ENCODE assay signal across 13 cellular contexts in genomic region chr2:32632089-32632488, GRCh38. TPM values are rescaled to one million over a fixed set of nuclear protein-coding genes. Genes with fewer than 3 reads are reported as not detected.
A peak's percentile ranks its signal among the peaks of the same experiment; 100 is the strongest.
DNase-seq lines count a peak whose midpoint lies in the region.
"Had no signal": no experiment of that assay in that cellular context is flagged by ENCODE, and none has a peak within 500 bp of the region (broad histone marks: within the 10 kb centered on the region; RNA-seq: fewer than 3 reads in every experiment).

No MANE protein-coding gene starts in this region.

- H3K9ac ChIP-seq in adipocyte (ENCODE audit: low read length) (no peak overlapping the region), mesenchymal stem cell (ENCODE audit: low read length) (peak overlapping the region; percentile 1)

- H3K27ac Mint-ChIP-seq in CD4-positive, alpha-beta memory T cell: peak overlapping the region in 2 of 7 donors; percentile 51 to 60
- H3K27ac Mint-ChIP-seq: stimulated activated effector memory CD8-positive, alpha-beta T cell treated with anti-CD3 and anti-CD28 coated beads, Interleukin-12 subunit alpha, Interleukin-12 subunit beta, amount 100 ng/mL, for 72 hours had no signal

- H2AFZ ChIP-seq in mesenchymal stem cell (ENCODE audit: low read depth, low read length): no peak overlapping the region

- H3K18ac ChIP-seq in mesenchymal stem cell (ENCODE audit: low read depth in 1 of 2, low read length in 2 of 2): no peak overlapping the region

- no peak overlapping the region for H2BK15ac ChIP-seq in mesenchymal stem cell (ENCODE audit: low read depth, poor library complexity, severe bottlenecking)

- peaks cover 0 to 5% (median 0%) of the 10 kb centered on the region in 8 donors for H3K9me3 Mint-ChIP-seq in CD4-positive, alpha-beta memory T cell
- H3K9me3 Mint-ChIP-seq: stimulated activated effector memory CD8-positive, alpha-beta T cell treated with anti-CD3 and anti-CD28 coated beads, Interleukin-12 subunit alpha, Interleukin-12 subunit beta, amount 100 ng/mL, for 72 hours had no signal

- no peak overlapping the region for H4K8ac ChIP-seq in mesenchymal stem cell (ENCODE audit: low read length)

- H3K4me1 ChIP-seq in adipocyte (ENCODE audit: control insufficient read depth, insufficient read depth, low read length) (peaks cover 2% of the 10 kb centered on the region), mesenchymal stem cell (ENCODE audit: control insufficient read depth, insufficient read depth, low read depth, low read length) (peaks cover 11% of the 10 kb centered on the region)
- H3K4me1 ChIP-seq in CD4-positive, alpha-beta memory T cell (ENCODE audit: insufficient read depth, low read length): peaks cover 11% of the 10 kb centered on the region

- H3K14ac ChIP-seq in mesenchymal stem cell (ENCODE audit: low read length in 2 of 2): no peak overlapping the region

- H3K4me3 ChIP-seq in adipocyte (ENCODE audit: low read length) (no peak overlapping the region), mesenchymal stem cell (ENCODE audit: insufficient read depth in 1 of 2, low read depth in 1 of 2, low read length in 2 of 2) (no peak overlapping the region)
- no peak overlapping the region for H3K4me3 ChIP-seq in CD4-positive, alpha-beta memory T cell (ENCODE audit: low read length in 2 of 2)
- H3K4me3 ChIP-seq: right atrium auricular region had no signal

- peaks cover 40% of the 10 kb centered on the region for H3K36me3 ChIP-seq in adipocyte (ENCODE audit: control insufficient read depth, insufficient read depth, low read length, severe bottlenecking)
- H3K36me3 ChIP-seq in mesenchymal stem cell (ENCODE audit: control insufficient read depth in 1 of 2, insufficient read depth in 2 of 2, low read depth in 1 of 2, low read length in 2 of 2): peaks cover 2 to 58% of the 10 kb centered on the region in 2 experiments
- H3K36me3 ChIP-seq in CD4-positive, alpha-beta memory T cell (ENCODE audit: insufficient read depth, low read length): peaks cover 17% of the 10 kb centered on the region

- peaks cover 22 to 49% of the 10 kb centered on the region in 2 donors for H3K36me3 Mint-ChIP-seq in CD4-positive, alpha-beta memory T cell

- no peak overlapping the region for H2BK5ac ChIP-seq in mesenchymal stem cell (ENCODE audit: low read depth, low read length, poor library complexity, severe bottlenecking)

- no peak overlapping the region for H3K23ac ChIP-seq in mesenchymal stem cell (ENCODE audit: low read length in 2 of 2)

- CTCF ChIA-PET in CD4-positive, alpha-beta memory T cell (lab: Charles Lee; ENCODE audit: partially characterized antibody): no interaction called here

- H3K27me3 Mint-ChIP-seq in CD4-positive, alpha-beta memory T cell: no peaks in the 10 kb centered on the region

- no peak overlapping the region for H3K4me2 ChIP-seq in mesenchymal stem cell (ENCODE audit: low read length, poor library complexity, severe bottlenecking)

- H3K79me1 ChIP-seq in mesenchymal stem cell (replicated peaks; ENCODE audit: low read length, poor library complexity, severe bottlenecking): peaks cover 11% of the 10 kb centered on the region

- H3K9me3 ChIP-seq in adipocyte (ENCODE audit: control insufficient read depth, low read length): no peaks in the 10 kb centered on the region
- no peaks in the 10 kb centered on the region for H3K9me3 ChIP-seq in mesenchymal stem cell (ENCODE audit: control insufficient read depth, low read length)
- H3K9me3 ChIP-seq in CD4-positive, alpha-beta memory T cell (ENCODE audit: control insufficient read depth in 1 of 2, low read length in 2 of 2): no peaks in the 10 kb centered on the region
- H3K9me3 ChIP-seq: right atrium auricular region had no signal

- no peak overlapping the region for H4K91ac ChIP-seq in mesenchymal stem cell (ENCODE audit: low read length)

- 81% methylated on average over 4 of the region's 5 CpGs for WGBS in mesenchymal stem cell

- no peak overlapping the region for H3K4ac ChIP-seq in mesenchymal stem cell (ENCODE audit: low read depth in 1 of 2, low read length in 2 of 2)

- POLR2A ChIA-PET in CD4-positive, alpha-beta memory T cell (lab: Charles Lee; ENCODE audit: partially characterized antibody): no interaction called here

- H2BK120ac ChIP-seq in mesenchymal stem cell (ENCODE audit: low read depth, low read length): no peak overlapping the region

- H3K4me1 Mint-ChIP-seq in CD4-positive, alpha-beta memory T cell: peaks cover 15 to 39% (median 30%) of the 10 kb centered on the region in 4 donors

- no peak overlapping the region for H3K27ac ChIP-seq in mesenchymal stem cell (ENCODE audit: low read length, poor library complexity, severe bottlenecking)
- H3K27ac ChIP-seq in CD4-positive, alpha-beta memory T cell (ENCODE audit: low read depth, low read length): no peak overlapping the region
- H3K27ac ChIP-seq: right atrium auricular region, VCaP had no signal

- H3K27me3 ChIP-seq in adipocyte (replicated peaks; ENCODE audit: control insufficient read depth, insufficient read depth, low read length): no peaks in the 10 kb centered on the region
- H3K27me3 ChIP-seq in mesenchymal stem cell (ENCODE audit: control insufficient read depth in 1 of 2, insufficient read depth in 1 of 2, low read length in 2 of 2): no peaks in the 10 kb centered on the region
- H3K27me3 ChIP-seq in CD4-positive, alpha-beta memory T cell (ENCODE audit: insufficient read depth, low read length): no peaks in the 10 kb centered on the region
- H3K27me3 ChIP-seq: right atrium auricular region had no signal

- peak overlapping the region in 1 of 8 donors; percentile 57 for H3K4me3 Mint-ChIP-seq in CD4-positive, alpha-beta memory T cell
- H3K4me3 Mint-ChIP-seq: stimulated activated effector memory CD8-positive, alpha-beta T cell treated with anti-CD3 and anti-CD28 coated beads, Interleukin-12 subunit alpha, Interleukin-12 subunit beta, amount 100 ng/mL, for 72 hours had no signal

- intact Hi-C loops in posterior cingulate gyrus (cut with DNase I): no loop called here
- intact Hi-C loops in CD4-positive, alpha-beta memory T cell (cut with micrococcal nuclease): no loop called here

- no peak overlapping the region for H2BK12ac ChIP-seq in mesenchymal stem cell (ENCODE audit: low read length in 2 of 2)

- no peak overlapping the region for H2AK5ac ChIP-seq in mesenchymal stem cell (ENCODE audit: low read length, severe bottlenecking)

- DNase-seq in COLO829 (ENCODE audit: low spot score) (peak; percentile 42), HT-29 (ENCODE audit: low spot score) (peak; percentile 45), adipocyte (ENCODE audit: low read depth) (peak; percentile 44), mesenchymal stem cell (peak; percentile 71), activated gamma-delta T cell (lab: John Stamatoyannopoulos, UW) (no peak), posterior cingulate gyrus (no peak), middle frontal gyrus (ENCODE audit: extremely low spot score, low spot score) (no peak)
- DNase-seq in CD4-positive, alpha-beta memory T cell: no peak
- DNase-seq: aorta, NCI-H1092 treated with DMSO at 0.1 percent for 48 hours had no signal

RNA-seq across cellular contexts. Expression of gene TTC27, which starts 4.2 kb away (rescaled TPM):
- 8.9 and 10.9 TPM in 2 replicates for total RNA-seq in HT-29 (2014; rRNA removed; shearing (Covaris generic))
- polyA plus RNA-seq in mesenchymal stem cell (2013, experiment 1 of 2): 8.3 TPM
- 11.0 TPM for polyA plus RNA-seq in mesenchymal stem cell (2013, experiment 2 of 2)
- 10 to 100 TPM; 20.9 to 27.5 TPM for total RNA-seq in CD4-positive, alpha-beta memory T cell
- polyA plus RNA-seq in CD4-positive, alpha-beta memory T cell: 10 to 100 TPM; 24.4 to 26.1 TPM

Comparison
In these comparisons a context has a peak if more than half of its experiments do, and no peak if none do; other contexts are left out.
1. DNase-seq: peak in COLO829 (single experiment), HT-29 (single experiment), adipocyte (single experiment) and mesenchymal stem cell (single experiment); none in activated gamma-delta T cell (single experiment), posterior cingulate gyrus (0 of 10), middle frontal gyrus (single experiment) and CD4-positive, alpha-beta memory T cell (0 of 5).